In genomic region chr5:53151713-53152458, GRCh38 we compare ENCODE assay signal across 14 cellular contexts. TPM values are rescaled to one million over a fixed set of nuclear protein-coding genes. Genes with fewer than 3 reads are reported as not detected.
A peak's percentile ranks its signal among the peaks of the same experiment; 100 is the strongest.
DNase-seq lines count a peak whose midpoint lies in the region; FAIRE-seq and TF ChIP-seq lines count a peak whose summit lies in the region.
"Had no signal": no experiment of that assay in that cellular context is flagged by ENCODE, and none has a peak within 500 bp of the region (broad histone marks: within the 10 kb centered on the region; RNA-seq: fewer than 3 reads in every experiment).

No MANE protein-coding gene starts in this region.

- H2BK120ac ChIP-seq in mesenchymal stem cell (ENCODE audit: low read depth, low read length) = no peak overlapping the region

- CTCF ChIA-PET in AG04450 (lab: Charles Lee) = interaction anchor here (0.8 to 2.1 kb wide), 4 partner anchors 179 to 1091 kb away, joined by 3 to 5 read pairs (median 3); no protein-coding TSS in a partner anchor

- no peak overlapping the region for H3K9ac ChIP-seq in mesenchymal stem cell (ENCODE audit: low read length)
- H3K9ac ChIP-seq: BLaER1 had no signal

- POLR2A ChIA-PET in AG04450 (lab: Yijun Ruan, JAX) = no interaction called here

- no peak overlapping the region for H3K4ac ChIP-seq in mesenchymal stem cell (ENCODE audit: low read depth in 1 of 2, low read length in 2 of 2)

- DNase-seq in AG04450 (ENCODE audit: low read depth, low spot score) (peak; percentile 87), HTR-8/SVneo (ENCODE audit: insufficient read length, low spot score) (no peak), choroid plexus epithelial cell (ENCODE audit: low read depth) (peak; percentile 98), mesenchymal stem cell (peak; percentile 67), erythroblast (lab: John Stamatoyannopoulos, UW) (no peak), DMS 273 treated with DMSO at 0.1 percent for 48 hours (lab: John Stamatoyannopoulos, UW) (no peak), hippocampal formation (lab: John Stamatoyannopoulos, UW) (no peak), suprapubic skin (ENCODE audit: low spot score in 2 of 2) (no peak)
- DNase-seq: activated CD4-positive, alpha-beta T cell treated with anti-CD3 and anti-CD28 coated beads, Interleukin-2, amount 10 ng/mL, durations not matched to agents 24 days and 14 days; heart right ventricle; NCI-H146; NCI-H82 had no signal

- no peak overlapping the region for H3K4me2 ChIP-seq in mesenchymal stem cell (ENCODE audit: low read length, poor library complexity, severe bottlenecking)
- H3K4me2 ChIP-seq: BLaER1 had no signal

- TF ChIP-seq POLR2A in erythroblast (IDR thresholded peaks at IDR 0.05; ENCODE audit: low read length) (no peak), suprapubic skin (IDR thresholded peaks at IDR 0.05) (no peak)

- TF ChIP-seq CTCF in AG04450 (IDR thresholded peaks at IDR 0.05; ENCODE audit: low read depth, low read length) (no peak), choroid plexus epithelial cell (conservative IDR thresholded peaks at IDR 0.05; ENCODE audit: low read depth, low read length) (no peak), suprapubic skin (IDR thresholded peaks at IDR 0.05) (no peak)

- H3K4me1 ChIP-seq in mesenchymal stem cell (ENCODE audit: control insufficient read depth, insufficient read depth, low read depth, low read length) = no peaks in the 10 kb centered on the region
- no peaks in the 10 kb centered on the region for H3K4me1 ChIP-seq in suprapubic skin
- H3K4me1 ChIP-seq: BLaER1, heart right ventricle, tibial nerve had no signal

- H2BK5ac ChIP-seq in mesenchymal stem cell (ENCODE audit: low read depth, low read length, poor library complexity, severe bottlenecking) = no peak overlapping the region

- no peak overlapping the region for H2AK5ac ChIP-seq in mesenchymal stem cell (ENCODE audit: low read length, severe bottlenecking)

- H3K14ac ChIP-seq in mesenchymal stem cell (ENCODE audit: low read length in 2 of 2) = no peak overlapping the region

- no peak overlapping the region for H3K4me3 ChIP-seq in AG04450 (ENCODE audit: low read depth, low read length)
- H3K4me3 ChIP-seq in choroid plexus epithelial cell (ENCODE audit: low read depth, low read length) = no peak overlapping the region
- H3K4me3 ChIP-seq in mesenchymal stem cell (ENCODE audit: insufficient read depth in 1 of 2, low read depth in 1 of 2, low read length in 2 of 2) = no peak overlapping the region
- H3K4me3 ChIP-seq in suprapubic skin = no peak overlapping the region
- H3K4me3 ChIP-seq: BLaER1, heart right ventricle, tibial nerve had no signal

- H2BK12ac ChIP-seq in mesenchymal stem cell (ENCODE audit: low read length in 2 of 2) = no peak overlapping the region

- H3K27me3 ChIP-seq in AG04450 (ENCODE audit: control insufficient read depth, insufficient read depth, low read length) (no peaks in the 10 kb centered on the region), mesenchymal stem cell (ENCODE audit: control insufficient read depth in 1 of 2, insufficient read depth in 1 of 2, low read length in 2 of 2) (no peaks in the 10 kb centered on the region), suprapubic skin (no peaks in the 10 kb centered on the region)
- H3K27me3 ChIP-seq: BLaER1, heart right ventricle, tibial nerve had no signal

- FAIRE-seq in HTR-8/SVneo (lab: Jason Lieb, UNC) = peak; percentile 77

- H3K79me1 ChIP-seq in mesenchymal stem cell (replicated peaks; ENCODE audit: low read length, poor library complexity, severe bottlenecking) = no peaks in the 10 kb centered on the region

- H2AFZ ChIP-seq in mesenchymal stem cell (ENCODE audit: low read depth, low read length) = no peak overlapping the region

- H3K9me3 ChIP-seq in AG04450 (ENCODE audit: control insufficient read depth, insufficient read depth, low read length) = no peaks in the 10 kb centered on the region
- no peaks in the 10 kb centered on the region for H3K9me3 ChIP-seq in mesenchymal stem cell (ENCODE audit: control insufficient read depth, low read length)
- no peaks in the 10 kb centered on the region for H3K9me3 ChIP-seq in suprapubic skin
- H3K9me3 ChIP-seq: BLaER1, tibial nerve had no signal

- no peak overlapping the region for H4K8ac ChIP-seq in mesenchymal stem cell (ENCODE audit: low read length)

- no peak overlapping the region for H3K18ac ChIP-seq in mesenchymal stem cell (ENCODE audit: low read depth in 1 of 2, low read length in 2 of 2)

- no peak for TF ChIP-seq EP300 in suprapubic skin (IDR thresholded peaks at IDR 0.05)

- H3K36me3 ChIP-seq in mesenchymal stem cell (ENCODE audit: control insufficient read depth in 1 of 2, insufficient read depth in 2 of 2, low read depth in 1 of 2, low read length in 2 of 2) (no peaks in the 10 kb centered on the region), suprapubic skin (no peaks in the 10 kb centered on the region)
- H3K36me3 ChIP-seq: BLaER1, heart right ventricle, tibial nerve had no signal

- no peak overlapping the region for H3K27ac ChIP-seq in AG04450 (ENCODE audit: low read depth, low read length)
- H3K27ac ChIP-seq in mesenchymal stem cell (ENCODE audit: low read length, poor library complexity, severe bottlenecking) = peak overlapping the region; percentile 18
- no peak overlapping the region for H3K27ac ChIP-seq in suprapubic skin
- H3K27ac ChIP-seq: BLaER1, heart right ventricle, tibial nerve had no signal

- H2BK15ac ChIP-seq in mesenchymal stem cell (ENCODE audit: low read depth, poor library complexity, severe bottlenecking) = no peak overlapping the region

- WGBS in mesenchymal stem cell = 87% methylated on average over 3 of the region's 3 CpGs
- WGBS in suprapubic skin = 77% methylated on average over 3 of the region's 3 CpGs

- no peak overlapping the region for H3K23ac ChIP-seq in mesenchymal stem cell (ENCODE audit: low read length in 2 of 2)

- H4K91ac ChIP-seq in mesenchymal stem cell (ENCODE audit: low read length) = no peak overlapping the region

RNA-seq across cellular contexts. Expression of gene MOCS2, which starts 42.3 kb away (rescaled TPM):
- 53.3 and 79.6 TPM in 2 replicates for polyA plus RNA-seq in AG04450 (2011; rRNA removed)
- polyA minus RNA-seq in AG04450 (2011; rRNA and poly(A)+ RNA removed) = 13.0 and 19.1 TPM in 2 replicates
- polyA plus RNA-seq in mesenchymal stem cell (2013, experiment 1 of 2) = 38.0 TPM
- polyA plus RNA-seq in mesenchymal stem cell (2013, experiment 2 of 2) = 38.0 TPM
- 10 to 100 TPM; 17.4 to 31.0 (median 23.0) TPM for total RNA-seq in suprapubic skin

Comparison
In these comparisons a context has a peak if more than half of its experiments do, and no peak if none do; other contexts are left out.
1. DNase-seq: peak in AG04450 (single experiment), choroid plexus epithelial cell (single experiment) and mesenchymal stem cell (single experiment); none in HTR-8/SVneo (single experiment), erythroblast (0 of 2), DMS 273 treated with DMSO at 0.1 percent for 48 hours (single experiment), hippocampal formation (0 of 2) and suprapubic skin (0 of 2).